8 cellular contexts compared by ENCODE assay signal in the genomic region with DNA sequence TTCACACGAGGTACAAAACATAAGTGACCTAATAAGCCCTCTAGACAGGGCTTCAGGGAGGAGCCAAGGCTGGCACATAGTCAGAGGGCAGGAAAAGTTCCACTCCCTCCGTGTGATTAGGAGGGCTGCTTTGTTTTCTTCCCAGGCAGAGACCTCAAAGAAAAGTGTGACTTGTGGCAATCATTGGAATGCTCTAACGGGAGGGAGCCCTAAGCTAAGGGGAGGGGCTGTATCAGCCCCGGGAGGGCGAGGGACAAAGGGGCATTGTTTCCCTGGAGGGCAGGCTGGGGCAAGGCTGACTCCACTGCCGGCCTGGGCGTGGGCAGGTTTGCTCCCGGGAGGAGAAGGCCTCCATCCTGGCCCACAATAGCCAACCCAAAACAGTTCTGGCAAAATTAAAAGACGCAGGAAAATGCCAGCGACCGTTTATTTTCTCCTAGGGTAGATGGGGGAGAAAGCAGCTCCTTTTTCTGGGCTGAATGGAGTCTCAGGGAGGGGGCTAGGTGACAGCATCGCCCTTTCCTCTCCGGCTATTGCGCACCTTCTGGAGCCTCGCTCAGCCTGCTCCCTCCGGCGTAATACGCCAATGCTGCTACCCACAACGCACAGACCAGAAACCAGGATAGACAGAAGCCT.
DNase-seq lines count a peak whose midpoint lies in the region; ATAC-seq and TF ChIP-seq lines count a peak whose summit lies in the region.

No MANE protein-coding gene starts in this region.

- no peaks in the 10 kb centered on the region for H3K27me3 ChIP-seq in muscle layer of colon (ENCODE audit: control insufficient read depth in 1 of 2, insufficient read depth in 2 of 2, low read length in 2 of 2)

- H3K4me3 ChIP-seq in AG10803 (ENCODE audit: low read length), result no peak overlapping the region
- H3K4me3 ChIP-seq in muscle layer of colon (ENCODE audit: low read depth in 1 of 2, low read length in 2 of 2), result peak overlapping the region in 1 of 2 donors; percentile 11

- H3K36me3 ChIP-seq in muscle layer of colon (ENCODE audit: insufficient read depth, low read length), result no peaks in the 10 kb centered on the region

- peaks cover 25% of the 10 kb centered on the region for H3K4me1 ChIP-seq in muscle layer of colon (ENCODE audit: insufficient read depth, low read length)

- DNase-seq in AG10803 (ENCODE audit: low read depth) (peak; percentile 31), NCI-H774 (lab: John Stamatoyannopoulos, UW) (peak; percentile 30), epidermal melanocyte (ENCODE audit: insufficient read length, low spot score) (peak; percentile 71), NCI-H1694 treated with DMSO at 0.1 percent for 48 hours (lab: John Stamatoyannopoulos, UW) (no peak), left lobe of liver (ENCODE audit: low spot score) (no peak)

- ATAC-seq in GM21786 (IDR thresholded peaks at IDR 0.05; ENCODE audit: unreplicated experiment) (no peak), GM18909 (IDR thresholded peaks at IDR 0.05; ENCODE audit: poor library complexity, unreplicated experiment) (no peak), left lobe of liver (no peak)

- no peaks in the 10 kb centered on the region for H3K9me3 ChIP-seq in muscle layer of colon (ENCODE audit: low read length)

- H3K9ac ChIP-seq in muscle layer of colon (ENCODE audit: low read length), result no peak overlapping the region

- peak overlapping the region; percentile 43 for H3K27ac ChIP-seq in muscle layer of colon (ENCODE audit: low read depth, low read length)

- no peak for TF ChIP-seq CTCF in AG10803 (conservative IDR thresholded peaks at IDR 0.05; ENCODE audit: low read length)

Comparison
In these comparisons a context has a peak if more than half of its experiments do, and no peak if none do; other contexts are left out.
1. DNase-seq: peak in AG10803 (single experiment), NCI-H774 (single experiment) and epidermal melanocyte (single experiment); none in NCI-H1694 treated with DMSO at 0.1 percent for 48 hours (single experiment) and left lobe of liver (single experiment).